ENCODE assay signal across 3 cellular contexts in genomic region chr19:39432677-39433025, GRCh38.
TF ChIP-seq lines count a peak whose summit lies in the region.

No MANE protein-coding gene starts in this region.

TF ChIP-seq in WTC11, 78 proteins besides CTCF, POLR2A, EP300 and RAD21 (continues in another document):
- TF ChIP-seq, protein P1, sequence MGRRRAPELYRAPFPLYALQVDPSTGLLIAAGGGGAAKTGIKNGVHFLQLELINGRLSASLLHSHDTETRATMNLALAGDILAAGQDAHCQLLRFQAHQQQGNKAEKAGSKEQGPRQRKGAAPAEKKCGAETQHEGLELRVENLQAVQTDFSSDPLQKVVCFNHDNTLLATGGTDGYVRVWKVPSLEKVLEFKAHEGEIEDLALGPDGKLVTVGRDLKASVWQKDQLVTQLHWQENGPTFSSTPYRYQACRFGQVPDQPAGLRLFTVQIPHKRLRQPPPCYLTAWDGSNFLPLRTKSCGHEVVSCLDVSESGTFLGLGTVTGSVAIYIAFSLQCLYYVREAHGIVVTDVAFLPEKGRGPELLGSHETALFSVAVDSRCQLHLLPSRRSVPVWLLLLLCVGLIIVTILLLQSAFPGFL (CRISPR knock-in tag; IDR thresholded peaks at IDR 0.05; ENCODE audit: borderline replicate concordance): no peak
- TF ChIP-seq RELA (CRISPR knock-in tag; IDR thresholded peaks at IDR 0.05; ENCODE audit: borderline replicate concordance) (no peak), ELF4 (CRISPR knock-in tag; IDR thresholded peaks at IDR 0.05; ENCODE audit: low read depth) (no peak), AFF4 (CRISPR knock-in tag; IDR thresholded peaks at IDR 0.05; ENCODE audit: borderline replicate concordance) (no peak), ZNF219 (CRISPR knock-in tag; IDR thresholded peaks at IDR 0.05; ENCODE audit: borderline replicate concordance) (no peak), ZNF396 (CRISPR knock-in tag; IDR thresholded peaks at IDR 0.05; ENCODE audit: borderline replicate concordance) (no peak), PRDM15 (CRISPR knock-in tag; IDR thresholded peaks at IDR 0.05) (no peak)

TF ChIP-seq in endothelial cell of umbilical vein, 7 proteins besides CTCF, POLR2A, EP300 and RAD21:
- TF ChIP-seq POLR2AphosphoS5 (IDR thresholded peaks at IDR 0.05; ENCODE audit: insufficient read depth, low read depth, low read length) (no peak), MAX (IDR thresholded peaks at IDR 0.05; ENCODE audit: insufficient read depth, insufficient read length) (no peak), JUN (IDR thresholded peaks at IDR 0.05; ENCODE audit: borderline replicate concordance, insufficient read depth, insufficient read length, low read depth) (no peak), FOS (IDR thresholded peaks at IDR 0.05; ENCODE audit: borderline replicate concordance, insufficient read depth, low read length) (no peak), MYC (IDR thresholded peaks at IDR 0.05; ENCODE audit: low read depth, low read length) (no peak), EZH2 (IDR thresholded peaks at IDR 0.05; ENCODE audit: borderline replicate concordance, low read depth, low read length, severe bottlenecking) (no peak), GATA2 (IDR thresholded peaks at IDR 0.05; ENCODE audit: insufficient read depth, insufficient read length, low read depth, low read length) (no peak)

TF ChIP-seq in SK-N-SH, 30 proteins besides CTCF, POLR2A, EP300 and RAD21:
- TF ChIP-seq, protein P2, sequence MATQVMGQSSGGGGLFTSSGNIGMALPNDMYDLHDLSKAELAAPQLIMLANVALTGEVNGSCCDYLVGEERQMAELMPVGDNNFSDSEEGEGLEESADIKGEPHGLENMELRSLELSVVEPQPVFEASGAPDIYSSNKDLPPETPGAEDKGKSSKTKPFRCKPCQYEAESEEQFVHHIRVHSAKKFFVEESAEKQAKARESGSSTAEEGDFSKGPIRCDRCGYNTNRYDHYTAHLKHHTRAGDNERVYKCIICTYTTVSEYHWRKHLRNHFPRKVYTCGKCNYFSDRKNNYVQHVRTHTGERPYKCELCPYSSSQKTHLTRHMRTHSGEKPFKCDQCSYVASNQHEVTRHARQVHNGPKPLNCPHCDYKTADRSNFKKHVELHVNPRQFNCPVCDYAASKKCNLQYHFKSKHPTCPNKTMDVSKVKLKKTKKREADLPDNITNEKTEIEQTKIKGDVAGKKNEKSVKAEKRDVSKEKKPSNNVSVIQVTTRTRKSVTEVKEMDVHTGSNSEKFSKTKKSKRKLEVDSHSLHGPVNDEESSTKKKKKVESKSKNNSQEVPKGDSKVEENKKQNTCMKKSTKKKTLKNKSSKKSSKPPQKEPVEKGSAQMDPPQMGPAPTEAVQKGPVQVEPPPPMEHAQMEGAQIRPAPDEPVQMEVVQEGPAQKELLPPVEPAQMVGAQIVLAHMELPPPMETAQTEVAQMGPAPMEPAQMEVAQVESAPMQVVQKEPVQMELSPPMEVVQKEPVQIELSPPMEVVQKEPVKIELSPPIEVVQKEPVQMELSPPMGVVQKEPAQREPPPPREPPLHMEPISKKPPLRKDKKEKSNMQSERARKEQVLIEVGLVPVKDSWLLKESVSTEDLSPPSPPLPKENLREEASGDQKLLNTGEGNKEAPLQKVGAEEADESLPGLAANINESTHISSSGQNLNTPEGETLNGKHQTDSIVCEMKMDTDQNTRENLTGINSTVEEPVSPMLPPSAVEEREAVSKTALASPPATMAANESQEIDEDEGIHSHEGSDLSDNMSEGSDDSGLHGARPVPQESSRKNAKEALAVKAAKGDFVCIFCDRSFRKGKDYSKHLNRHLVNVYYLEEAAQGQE (IDR thresholded peaks at IDR 0.05; ENCODE audit: low read depth, low read length): no peak
- TF ChIP-seq JUND (IDR thresholded peaks at IDR 0.05) (no peak), SIN3A (IDR thresholded peaks at IDR 0.05; ENCODE audit: borderline replicate concordance, low read depth, low read length) (no peak), CHD2 (IDR thresholded peaks at IDR 0.05; ENCODE audit: low read length, partially characterized antibody) (no peak), TEAD4 (IDR thresholded peaks at IDR 0.05; ENCODE audit: borderline replicate concordance, insufficient read depth) (no peak), MAX (IDR thresholded peaks at IDR 0.05; ENCODE audit: low read depth) (no peak)
- TF ChIP-seq, protein P3, sequence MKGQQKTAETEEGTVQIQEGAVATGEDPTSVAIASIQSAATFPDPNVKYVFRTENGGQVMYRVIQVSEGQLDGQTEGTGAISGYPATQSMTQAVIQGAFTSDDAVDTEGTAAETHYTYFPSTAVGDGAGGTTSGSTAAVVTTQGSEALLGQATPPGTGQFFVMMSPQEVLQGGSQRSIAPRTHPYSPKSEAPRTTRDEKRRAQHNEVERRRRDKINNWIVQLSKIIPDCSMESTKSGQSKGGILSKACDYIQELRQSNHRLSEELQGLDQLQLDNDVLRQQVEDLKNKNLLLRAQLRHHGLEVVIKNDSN (IDR thresholded peaks at IDR 0.05; ENCODE audit: borderline replicate concordance, low read depth): no peak
